In the genomic region with DNA sequence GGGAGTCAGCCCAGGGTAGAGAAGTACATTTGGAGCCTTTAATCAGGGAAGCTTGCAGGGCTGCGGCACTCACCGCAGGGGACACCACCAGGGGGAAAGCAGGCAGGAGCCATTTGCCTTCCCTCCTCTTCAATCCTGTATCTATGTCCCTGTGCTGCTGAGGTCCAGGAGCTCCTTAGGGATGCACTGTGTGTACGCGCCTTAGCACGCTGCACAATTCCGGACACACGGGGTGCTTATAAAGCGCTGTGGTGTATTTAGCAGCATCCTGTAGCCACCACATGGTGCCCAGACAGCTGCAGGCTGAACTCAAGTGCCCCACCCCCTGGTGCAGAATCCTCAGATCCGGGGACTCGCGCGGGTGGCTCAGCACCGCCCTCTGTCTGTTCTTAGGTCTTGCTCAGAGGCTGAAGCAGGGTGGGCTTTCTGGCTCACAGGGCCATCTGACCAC, we compare ENCODE assay signal across 9 cellular contexts.
DNase-seq lines count a peak whose midpoint lies in the region; ATAC-seq and TF ChIP-seq lines count a peak whose summit lies in the region.
"Had no signal": no experiment of that assay in that cellular context is flagged by ENCODE, and none has a peak within 500 bp of the region (broad histone marks: within the 10 kb centered on the region; RNA-seq: fewer than 3 reads in every experiment).

No MANE protein-coding gene starts in this region.

- no peak for TF ChIP-seq EP300 in tibial nerve (IDR thresholded peaks at IDR 0.05)

- no peaks in the 10 kb centered on the region for H3K9me3 ChIP-seq in tibial nerve

- H3K4me3 Mint-ChIP-seq in activated naive CD8-positive, alpha-beta T cell treated with anti-CD3 and anti-CD28 coated beads, Interleukin-2, amount 50 U/mL, for 24 hours: no peak overlapping the region
- no peak overlapping the region for H3K4me3 Mint-ChIP-seq in memory B cell

- H3K4me1 ChIP-seq in tibial nerve: peaks cover 0 to 22% (median 4%) of the 10 kb centered on the region in 4 donors

- H3K36me3 ChIP-seq in tibial nerve: no peaks in the 10 kb centered on the region

- no peaks in the 10 kb centered on the region for H3K9me3 Mint-ChIP-seq in activated naive CD8-positive, alpha-beta T cell treated with anti-CD3 and anti-CD28 coated beads, Interleukin-2, amount 50 U/mL, for 24 hours
- H3K9me3 Mint-ChIP-seq in memory B cell: no peaks in the 10 kb centered on the region

- no peaks in the 10 kb centered on the region for H3K27me3 ChIP-seq in tibial nerve

- TF ChIP-seq CTCF in 22Rv1 (IDR thresholded peaks at IDR 0.05) (0 out of 2 replicates have a peak, but pooled peaks have one; percentile 10), tibial nerve (IDR thresholded peaks at IDR 0.05) (peak in 2 of 5 experiments; percentile 17 to 22)

- no peak for ATAC-seq in activated naive CD8-positive, alpha-beta T cell treated with anti-CD3 and anti-CD28 coated beads, Interleukin-2, amount 50 U/mL, for 24 hours
- peak; percentile 93 for ATAC-seq in memory B cell (ENCODE audit: low read depth)
- ATAC-seq in GM21576 (IDR thresholded peaks at IDR 0.05; ENCODE audit: unreplicated experiment): no peak

- no peaks in the 10 kb centered on the region for H3K4me1 Mint-ChIP-seq in activated naive CD8-positive, alpha-beta T cell treated with anti-CD3 and anti-CD28 coated beads, Interleukin-2, amount 50 U/mL, for 24 hours
- no peaks in the 10 kb centered on the region for H3K4me1 Mint-ChIP-seq in memory B cell

- H3K36me3 Mint-ChIP-seq in activated naive CD8-positive, alpha-beta T cell treated with anti-CD3 and anti-CD28 coated beads, Interleukin-2, amount 50 U/mL, for 24 hours (ENCODE audit: low read depth): no peaks in the 10 kb centered on the region
- no peaks in the 10 kb centered on the region for H3K36me3 Mint-ChIP-seq in memory B cell

- H3K27ac Mint-ChIP-seq in activated naive CD8-positive, alpha-beta T cell treated with anti-CD3 and anti-CD28 coated beads, Interleukin-2, amount 50 U/mL, for 24 hours: no peak overlapping the region
- H3K27ac Mint-ChIP-seq in memory B cell: no peak overlapping the region

- H3K27ac ChIP-seq in 22Rv1: no peak overlapping the region
- H3K27ac ChIP-seq in tibial nerve: peak overlapping the region in 1 of 4 donors; percentile 32

- H3K4me3 ChIP-seq in tibial nerve: no peak overlapping the region

- DNase-seq in NCI-H1417 (lab: John Stamatoyannopoulos, UW) (peak in 2 of 3 experiments; percentile 84 to 92), memory B cell (ENCODE audit: low spot score in 2 of 2) (peak in 1 of 2 donors; percentile 23), EL (no peak), AG08395 (ENCODE audit: low spot score) (no peak), tibial nerve (ENCODE audit: low spot score in 2 of 2) (no peak)
- DNase-seq in activated naive CD8-positive, alpha-beta T cell treated with anti-CD3 and anti-CD28 coated beads, Interleukin-2, amount 50 U/mL, for 24 hours: peak; percentile 10
- DNase-seq: GDM1 had no signal

- H3K27me3 Mint-ChIP-seq in activated naive CD8-positive, alpha-beta T cell treated with anti-CD3 and anti-CD28 coated beads, Interleukin-2, amount 50 U/mL, for 24 hours: peaks cover 2% of the 10 kb centered on the region
- peaks cover 2% of the 10 kb centered on the region for H3K27me3 Mint-ChIP-seq in memory B cell

- TF ChIP-seq POLR2A in tibial nerve (IDR thresholded peaks at IDR 0.05): no peak

- WGBS in tibial nerve, 2 donors: 22 to 24% methylated on average over 7 to 8 of the region's 13 CpGs

Comparison
In these comparisons a context has a peak if more than half of its experiments do, and no peak if none do; other contexts are left out.
1. DNase-seq: peak in NCI-H1417 (2 of 3) and activated naive CD8-positive, alpha-beta T cell treated with anti-CD3 and anti-CD28 coated beads, Interleukin-2, amount 50 U/mL, for 24 hours (single experiment); none in EL (single experiment), AG08395 (single experiment) and tibial nerve (0 of 2).